ENCODE assay signal across 22 cellular contexts in genomic region chr13:43061496-43062280, GRCh38. TPM values are rescaled to one million over a fixed set of nuclear protein-coding genes. Genes with fewer than 3 reads are reported as not detected.
DNase-seq lines count a peak whose midpoint lies in the region; ATAC-seq and TF ChIP-seq lines count a peak whose summit lies in the region.
"Had no signal": no experiment of that assay in that cellular context is flagged by ENCODE, and none has a peak within 500 bp of the region (broad histone marks: within the 10 kb centered on the region; RNA-seq: fewer than 3 reads in every experiment).

No MANE protein-coding gene starts in this region.

- H3K4me3 ChIP-seq in HUES48 (ENCODE audit: low read depth, low read length), result no peak overlapping the region
- H3K4me3 ChIP-seq: esophagus muscularis mucosa, neural progenitor cell had no signal

- peaks cover 20% of the 10 kb centered on the region for H3K4me1 ChIP-seq in HUES48 (ENCODE audit: control insufficient read depth, insufficient read depth, low read length)

- DNase-seq in activated T-cell treated with anti-CD3 and anti-CD28 coated beads, Interleukin-2, amount 50 U/mL, for 4 hours, result no peak
- no peak for DNase-seq in activated T-cell treated with anti-CD3 and anti-CD28 coated beads, Interleukin-2, amount 50 U/mL, for 1 hour
- no peak for DNase-seq in activated naive CD8-positive, alpha-beta T cell treated with anti-CD3 and anti-CD28 coated beads, Interleukin-2, amount 50 U/mL, for 24 hours
- no peak for DNase-seq in osteocyte (ENCODE audit: extremely low spot score, unreplicated experiment)
- DNase-seq in GM19238 (ENCODE audit: insufficient read length, low spot score), result no peak
- DNase-seq: activated B cell treated with CpG ODN at 0.5 μM for 24 hours; amniotic stem cell; CD8-positive, alpha-beta T cell; DMS79; NCI-H1092 treated with DMSO at 0.1 percent for 48 hours; NCI-H510A; RPMI8226; SK-N-SH had no signal

- ATAC-seq in activated T-cell treated with anti-CD3 and anti-CD28 coated beads, Interleukin-2, amount 50 U/mL, for 4 hours, result peak; percentile 86
- peak; percentile 88 for ATAC-seq in activated naive CD8-positive, alpha-beta T cell treated with anti-CD3 and anti-CD28 coated beads, Interleukin-2, amount 50 U/mL, for 24 hours
- ATAC-seq in GM21529 (IDR thresholded peaks at IDR 0.05; ENCODE audit: unreplicated experiment), result no peak
- ATAC-seq in HG03045 (IDR thresholded peaks at IDR 0.05; ENCODE audit: unreplicated experiment), result no peak
- ATAC-seq: CD8-positive, alpha-beta T cell; left lobe of liver had no signal

- peak overlapping the region; percentile 64 for H3K27ac Mint-ChIP-seq in activated naive CD8-positive, alpha-beta T cell treated with anti-CD3 and anti-CD28 coated beads, Interleukin-2, amount 50 U/mL, for 24 hours
- peak overlapping the region; percentile 79 for H3K27ac Mint-ChIP-seq in osteocyte (ENCODE audit: unreplicated experiment)
- H3K27ac Mint-ChIP-seq: activated B cell treated with CpG ODN at 0.5 μM for 24 hours; CD8-positive, alpha-beta T cell; neural progenitor cell; T-helper 2 cell treated with Interferon-gamma antibody and Interleukin-4, amounts not matched to agents 5 μg/mL and 100 μg/mL, for 36 hours had no signal

- H3K9me3 ChIP-seq in HUES48 (ENCODE audit: control insufficient read depth, insufficient read depth, low read length), result no peaks in the 10 kb centered on the region
- H3K9me3 ChIP-seq: esophagus muscularis mucosa, SK-N-SH had no signal

- peaks cover 7% of the 10 kb centered on the region for H3K36me3 Mint-ChIP-seq in activated T-cell treated with anti-CD3 and anti-CD28 coated beads, Interleukin-2, amount 50 U/mL, for 4 hours (ENCODE audit: insufficient read depth)
- peaks cover 12% of the 10 kb centered on the region for H3K36me3 Mint-ChIP-seq in activated naive CD8-positive, alpha-beta T cell treated with anti-CD3 and anti-CD28 coated beads, Interleukin-2, amount 50 U/mL, for 24 hours (ENCODE audit: low read depth)
- peaks cover 15% of the 10 kb centered on the region for H3K36me3 Mint-ChIP-seq in osteocyte (ENCODE audit: unreplicated experiment)

- TF ChIP-seq CTCF in osteocyte (IDR thresholded peaks at IDR 0.05), result no peak

- H3K27ac ChIP-seq in HUES48 (ENCODE audit: low read depth, low read length), result peak overlapping the region; percentile 10
- H3K27ac ChIP-seq: esophagus muscularis mucosa, KMS-11, neural progenitor cell had no signal

- no peaks in the 10 kb centered on the region for H3K36me3 ChIP-seq in HUES48 (ENCODE audit: control insufficient read depth, insufficient read depth, low read length)
- H3K36me3 ChIP-seq: neural progenitor cell had no signal

- no peaks in the 10 kb centered on the region for H3K27me3 ChIP-seq in HUES48 (ENCODE audit: control insufficient read depth, insufficient read depth, low read length)
- H3K27me3 ChIP-seq: esophagus muscularis mucosa, neural progenitor cell had no signal

- no peak overlapping the region for H3K9ac ChIP-seq in HUES48 (ENCODE audit: low read depth, low read length)
- H3K9ac ChIP-seq: KMS-11, neural progenitor cell, SK-N-SH had no signal

- H3K4me1 Mint-ChIP-seq in activated T-cell treated with anti-CD3 and anti-CD28 coated beads, Interleukin-2, amount 50 U/mL, for 4 hours (ENCODE audit: low read depth), result peaks cover 37% of the 10 kb centered on the region
- peaks cover 45% of the 10 kb centered on the region for H3K4me1 Mint-ChIP-seq in activated naive CD8-positive, alpha-beta T cell treated with anti-CD3 and anti-CD28 coated beads, Interleukin-2, amount 50 U/mL, for 24 hours
- H3K4me1 Mint-ChIP-seq in osteocyte (ENCODE audit: unreplicated experiment), result peaks cover 55% of the 10 kb centered on the region

- H3K4me3 Mint-ChIP-seq in activated T-cell treated with anti-CD3 and anti-CD28 coated beads, Interleukin-2, amount 50 U/mL, for 4 hours, result no peak overlapping the region
- no peak overlapping the region for H3K4me3 Mint-ChIP-seq in activated naive CD8-positive, alpha-beta T cell treated with anti-CD3 and anti-CD28 coated beads, Interleukin-2, amount 50 U/mL, for 24 hours
- H3K4me3 Mint-ChIP-seq in osteocyte (ENCODE audit: unreplicated experiment), result no peak overlapping the region
- H3K4me3 Mint-ChIP-seq: activated B cell treated with CpG ODN at 0.5 μM for 24 hours; CD8-positive, alpha-beta T cell; central memory CD8-positive, alpha-beta T cell; neural progenitor cell; T-helper 2 cell treated with Interferon-gamma antibody and Interleukin-4, amounts not matched to agents 5 μg/mL and 100 μg/mL, for 36 hours had no signal

- no peaks in the 10 kb centered on the region for H3K27me3 Mint-ChIP-seq in activated T-cell treated with anti-CD3 and anti-CD28 coated beads, Interleukin-2, amount 50 U/mL, for 4 hours (ENCODE audit: low read depth)
- H3K27me3 Mint-ChIP-seq in activated naive CD8-positive, alpha-beta T cell treated with anti-CD3 and anti-CD28 coated beads, Interleukin-2, amount 50 U/mL, for 24 hours, result no peaks in the 10 kb centered on the region
- H3K27me3 Mint-ChIP-seq in osteocyte (ENCODE audit: unreplicated experiment), result no peaks in the 10 kb centered on the region
- H3K27me3 Mint-ChIP-seq: activated B cell treated with CpG ODN at 0.5 μM for 24 hours; central memory CD8-positive, alpha-beta T cell had no signal

- no peaks in the 10 kb centered on the region for H3K9me3 Mint-ChIP-seq in activated T-cell treated with anti-CD3 and anti-CD28 coated beads, Interleukin-2, amount 50 U/mL, for 4 hours
- peaks cover 4% of the 10 kb centered on the region for H3K9me3 Mint-ChIP-seq in activated naive CD8-positive, alpha-beta T cell treated with anti-CD3 and anti-CD28 coated beads, Interleukin-2, amount 50 U/mL, for 24 hours
- peaks cover 5% of the 10 kb centered on the region for H3K9me3 Mint-ChIP-seq in osteocyte (ENCODE audit: unreplicated experiment)
- H3K9me3 Mint-ChIP-seq: activated B cell treated with CpG ODN at 0.5 μM for 24 hours; CD8-positive, alpha-beta T cell; central memory CD8-positive, alpha-beta T cell; T-helper 2 cell treated with Interferon-gamma antibody and Interleukin-4, amounts not matched to agents 5 μg/mL and 100 μg/mL, for 36 hours had no signal

RNA-seq across cellular contexts. Expression of gene DNAJC15, which starts 38.3 kb away (rescaled TPM):
- total RNA-seq in activated T-cell treated with anti-CD3 and anti-CD28 coated beads, Interleukin-2, amount 50 U/mL, for 4 hours, result 10 to 100 TPM in 2 of 3 donors, 1 to 10 TPM in 1; 5.7 to 16.0 (median 14.2) TPM
- total RNA-seq in osteocyte, result 22.5 and 24.5 TPM in 2 replicates

Comparison
In these comparisons a context has a peak if more than half of its experiments do, and no peak if none do; other contexts are left out.
1. ATAC-seq: peak in activated T-cell treated with anti-CD3 and anti-CD28 coated beads, Interleukin-2, amount 50 U/mL, for 4 hours (2 of 2) and activated naive CD8-positive, alpha-beta T cell treated with anti-CD3 and anti-CD28 coated beads, Interleukin-2, amount 50 U/mL, for 24 hours (single experiment); none in GM21529 (single experiment) and HG03045 (single experiment).